8 cellular contexts compared by ENCODE assay signal in the genomic region with DNA sequence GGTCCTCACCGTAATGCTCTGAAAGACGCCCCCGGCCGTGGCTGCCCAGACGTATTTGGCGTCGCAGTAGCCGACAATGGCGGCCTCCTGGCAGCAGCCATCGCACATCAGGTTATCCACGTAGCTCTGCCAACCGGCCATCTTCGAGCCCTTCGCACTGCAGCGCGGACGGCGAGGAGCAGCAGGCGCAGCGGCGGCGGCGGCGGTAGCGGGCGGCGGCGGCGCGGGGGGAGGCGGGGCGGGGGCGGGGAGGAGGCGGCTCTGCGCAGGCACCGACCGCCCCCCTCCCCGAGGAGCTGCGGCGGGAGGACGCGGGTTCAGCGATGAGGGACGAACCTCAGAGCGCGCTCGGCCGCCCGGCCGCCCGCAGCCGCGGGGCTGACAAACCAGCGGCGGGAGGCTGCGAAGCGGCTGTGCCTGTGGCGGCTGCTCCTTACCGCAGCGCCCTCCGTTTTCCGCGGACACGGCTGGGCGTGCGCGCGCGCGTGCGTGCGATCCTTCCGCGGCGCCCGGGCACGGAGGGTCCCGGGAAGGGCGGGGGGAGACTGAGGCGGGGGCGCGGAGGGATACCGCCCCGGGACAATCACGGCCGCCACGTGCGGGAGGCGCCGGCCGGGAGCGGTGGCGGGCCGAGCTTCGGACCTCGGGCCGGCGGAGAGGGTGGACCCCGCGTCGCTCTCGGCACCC. TPM values are rescaled to one million over a fixed set of nuclear protein-coding genes. Genes with fewer than 3 reads are reported as not detected.
A peak's percentile ranks its signal among the peaks of the same experiment; 100 is the strongest.
DNase-seq lines count a peak whose midpoint lies in the region; ATAC-seq, FAIRE-seq and TF ChIP-seq lines count a peak whose summit lies in the region.

A gene with protein sequence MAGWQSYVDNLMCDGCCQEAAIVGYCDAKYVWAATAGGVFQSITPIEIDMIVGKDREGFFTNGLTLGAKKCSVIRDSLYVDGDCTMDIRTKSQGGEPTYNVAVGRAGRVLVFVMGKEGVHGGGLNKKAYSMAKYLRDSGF (minus strand): TSS at position 180 of the 687 bp plus-strand sequence. CDS start 39 bp downstream, at position 141.

- H3K27ac ChIP-seq in H1 (ENCODE audit: low read depth, low read length), result peak within 1 kb of the TSS; percentile 95

- peak within 1 kb of the TSS; percentile 91 to 99 (median 96) for H3K9ac ChIP-seq in H1 (replicated peaks in 1 of 4; ENCODE audit: extremely low read depth in 1 of 4, low read depth in 3 of 4, low read length in 3 of 4)

- peak within 1 kb of the TSS; percentile 86 for H2BK5ac ChIP-seq in H1 (ENCODE audit: low read depth, low read length)

- H3K4me2 ChIP-seq in H1 (ENCODE audit: insufficient read depth in 1 of 2, low read depth in 2 of 2, low read length in 2 of 2), result peak within 1 kb of the TSS; percentile 60 to 82

- H2BK20ac ChIP-seq in H1 (ENCODE audit: low read length), result no peak within 1 kb of the TSS

- peak within 1 kb of the TSS; percentile 68 for H3K27ac Mint-ChIP-seq in memory B cell

- CTCF ChIA-PET in H1 (lab: Charles Lee; ENCODE audit: partially characterized antibody), result interaction anchor here (0.8 to 9.2 kb wide), 7 partner anchors 13 to 252 kb away, joined by 3 to 75 read pairs (median 5); no protein-coding TSS in a partner anchor

- peaks cover 8 to 58% of the 10 kb centered on the region in 2 experiments; a peak in 3 of 4 replicates for H3K79me2 ChIP-seq in H1 (ENCODE audit: control insufficient read depth in 1 of 2, insufficient read depth in 2 of 2, low read length in 2 of 2)

- H2AK5ac ChIP-seq in H1 (ENCODE audit: low read depth, low read length), result no peak within 1 kb of the TSS

- no peak within 1 kb of the TSS; the same call in 1 of the 2 replicates for H2BK12ac ChIP-seq in H1 (ENCODE audit: low read depth, low read length)

- POLR2A ChIA-PET in H1 (lab: Charles Lee; ENCODE audit: partially characterized antibody), result interaction anchor here (0.7 to 6.1 kb wide), 33 partner anchors 8 to 438 kb away, joined by 3 to 30 read pairs (median 4); a partner anchor contains a TSS

- H3K79me1 ChIP-seq in H1 (ENCODE audit: low read depth, low read length), result no peaks in the 10 kb centered on the region; the same call in 1 of the 2 replicates

- H3K9me3 ChIP-seq in H1 (ENCODE audit: insufficient read depth in 2 of 2, low read depth in 1 of 2, low read length in 1 of 2), result no peaks in the 10 kb centered on the region

- peaks cover 10% of the 10 kb centered on the region for H3K4me1 Mint-ChIP-seq in memory B cell

- TF ChIP-seq RAD21 in H1 (IDR thresholded peaks at IDR 0.05 in 1 of 2, conservative IDR thresholded peaks at IDR 0.05 in 1 of 2; ENCODE audit: low read depth in 2 of 2, low read length in 2 of 2), result 0 out of 4 replicates have a peak, but pooled peaks of 1 of the 2 experiments have one; percentile 1

- TF ChIP-seq POLR2A in H1 (IDR thresholded peaks at IDR 0.05; ENCODE audit: control extremely low read depth in 1 of 2, low read depth in 2 of 2, low read length in 2 of 2), result peak; percentile 83 to 85; a peak in 2 of 3 replicates

- peak within 1 kb of the TSS; percentile 79 to 92 (median 88) for H3K4me3 ChIP-seq in H1 (ENCODE audit: extremely low read depth in 1 of 4, insufficient read depth in 2 of 4, low read depth in 3 of 4, low read length in 4 of 4)

- peak within 1 kb of the TSS; percentile 74 for H3K4ac ChIP-seq in H1 (replicated peaks; ENCODE audit: insufficient read length, low read depth, low read length)

- DNase-seq in 8988T (peak; percentile 56), NCI-H510A treated with DMSO at 0.1 percent for 48 hours (lab: John Stamatoyannopoulos, UW) (peak; percentile 66), H1 (ENCODE audit: low read depth in 1 of 2, low spot score in 2 of 2) (peak in 1 of 2 experiments; percentile 87), memory B cell (ENCODE audit: low spot score in 2 of 2) (peak; percentile 41 to 62)
- DNase-seq in activated CD8-positive, alpha-beta memory T cell treated with anti-CD3 and anti-CD28 coated beads for 48 hours (ENCODE audit: low read depth in 2 of 3, low spot score in 2 of 3), result peak in 2 of 3 experiments; percentile 7 to 16
- peak; percentile 13 to 39 (median 35) for DNase-seq in stimulated activated CD4-positive, alpha-beta T cell treated with anti-CD3 and anti-CD28 coated beads, TNF-alpha, amount 100 ng/mL, for 4 hours (ENCODE audit: low read depth in 3 of 3)

- H4K5ac ChIP-seq in H1 (ENCODE audit: insufficient read length, low read depth, low read length), result peak within 1 kb of the TSS; percentile 91

- FAIRE-seq in H1 (lab: Jason Lieb, UNC), result no peak

- H3K14ac ChIP-seq in H1 (ENCODE audit: insufficient read length), result no peak within 1 kb of the TSS

- TF ChIP-seq EP300 in H1 (IDR thresholded peaks at IDR 0.05; ENCODE audit: borderline replicate concordance in 1 of 2, low read depth in 2 of 2, low read length in 2 of 2), result no peak

- H3K18ac ChIP-seq in H1 (ENCODE audit: extremely low read depth, low read length), result peak within 1 kb of the TSS; percentile 95

- H3K56ac ChIP-seq in H1 (replicated peaks; ENCODE audit: insufficient read length, low read depth, low read length), result peak within 1 kb of the TSS; percentile 86

- TF ChIP-seq CTCF in H1 (IDR thresholded peaks at IDR 0.05; ENCODE audit: control extremely low read depth in 1 of 3, insufficient read depth in 1 of 3, low read depth in 1 of 3, low read length in 3 of 3), result no peak

- no peaks in the 10 kb centered on the region for H3K27me3 ChIP-seq in H1 (replicated peaks in 1 of 4; ENCODE audit: control insufficient read depth in 3 of 4, extremely low read depth in 1 of 4, insufficient read depth in 3 of 4, low read length in 3 of 4)

- 1% methylated on average over 25 of the region's 102 CpGs; no CpG with 5 or more reads in 1 of the 2 experiments for WGBS in H1 (ENCODE audit: extremely low coverage in 1 of 2, insufficient coverage in 1 of 2, insufficient read length in 1 of 2, insufficient replicate concordance in 2 of 2, low coverage in 1 of 2, low lambda C conversion rate in 2 of 2, missing lambda C conversion rate in 1 of 2), 2 experiments

- H2BK120ac ChIP-seq in H1 (replicated peaks; ENCODE audit: low read depth, low read length), result peak within 1 kb of the TSS; percentile 19

- peaks cover 2% of the 10 kb centered on the region for H3K9me3 Mint-ChIP-seq in memory B cell

- peaks cover 10% of the 10 kb centered on the region for H3K23me2 ChIP-seq in H1 (ENCODE audit: low read depth, low read length)

- H3K23ac ChIP-seq in H1 (ENCODE audit: insufficient read length), result no peak within 1 kb of the TSS

- peak within 1 kb of the TSS; percentile 71 for H4K91ac ChIP-seq in H1 (replicated peaks; ENCODE audit: insufficient read length, low read length)

- peak within 1 kb of the TSS; percentile 94 for H4K8ac ChIP-seq in H1 (ENCODE audit: extremely low read depth, insufficient read depth, low read length)

- H4K20me1 ChIP-seq in H1 (replicated peaks in 1 of 2; ENCODE audit: control insufficient read depth in 1 of 2, insufficient read depth in 2 of 2, low read length in 2 of 2), result peaks cover 2 to 9% of the 10 kb centered on the region in 2 experiments

- no peaks in the 10 kb centered on the region for H3K36me3 Mint-ChIP-seq in memory B cell

- H2AFZ ChIP-seq in H1 (ENCODE audit: low read length), result 0 out of 2 replicates have a peak within 1 kb of the TSS, but pooled peaks have one; percentile 43

- peaks cover 0 to 10% (median 3%) of the 10 kb centered on the region in 4 experiments; a peak in 4 of 7 replicates for H3K4me1 ChIP-seq in H1 (replicated peaks in 1 of 4; ENCODE audit: control insufficient read depth in 3 of 4, insufficient read depth in 4 of 4, low read length in 3 of 4)

- H3K4me3 Mint-ChIP-seq in memory B cell, result peak within 1 kb of the TSS; percentile 90

- H3K36me3 ChIP-seq in H1 (ENCODE audit: control insufficient read depth in 2 of 4, insufficient read depth in 4 of 4, low read length in 3 of 4), result peaks cover 5 to 25% (median 11%) of the 10 kb centered on the region in 4 experiments

- peaks cover 8% of the 10 kb centered on the region for H3K27me3 Mint-ChIP-seq in memory B cell

- ATAC-seq in GM18519 (IDR thresholded peaks at IDR 0.05; ENCODE audit: low FRiP score, unreplicated experiment) (peak; percentile 28), HG03095 (IDR thresholded peaks at IDR 0.05; ENCODE audit: unreplicated experiment) (peak; percentile 44), memory B cell (ENCODE audit: low read depth) (peak; percentile 67)

- no peak within 1 kb of the TSS for H2BK15ac ChIP-seq in H1 (ENCODE audit: low read length)

TF ChIP-seq in H1, 55 proteins besides CTCF, POLR2A, EP300 and RAD21 (continues in another document):
- TF ChIP-seq ASH2L (IDR thresholded peaks at IDR 0.05; ENCODE audit: low read length) (peak; percentile 94), TBP (IDR thresholded peaks at IDR 0.05; ENCODE audit: low read depth, low read length) (peak; percentile 76), PHF8 (conservative IDR thresholded peaks at IDR 0.05; ENCODE audit: low read depth, low read length) (0 out of 2 replicates have a peak, but pooled peaks have one; percentile 74), SP1 (IDR thresholded peaks at IDR 0.05; ENCODE audit: low read depth, low read length) (no peak), EGR1 (IDR thresholded peaks at IDR 0.05; ENCODE audit: borderline replicate concordance, low read depth, low read length) (no peak), SIN3A (conservative IDR thresholded peaks at IDR 0.05 in 1 of 2, IDR thresholded peaks at IDR 0.05 in 1 of 2; ENCODE audit: low read depth in 1 of 2, low read length in 2 of 2) (0 out of 4 replicates have a peak, but pooled peaks have one; percentile 1 to 2), YY1 (IDR thresholded peaks at IDR 0.05; ENCODE audit: low read depth, low read length) (peak; percentile 89), CREB1 (IDR thresholded peaks at IDR 0.05) (no peak), RBBP5 (IDR thresholded peaks at IDR 0.05; ENCODE audit: borderline replicate concordance, low read depth, low read length) (no peak)
- TF ChIP-seq, protein P1, sequence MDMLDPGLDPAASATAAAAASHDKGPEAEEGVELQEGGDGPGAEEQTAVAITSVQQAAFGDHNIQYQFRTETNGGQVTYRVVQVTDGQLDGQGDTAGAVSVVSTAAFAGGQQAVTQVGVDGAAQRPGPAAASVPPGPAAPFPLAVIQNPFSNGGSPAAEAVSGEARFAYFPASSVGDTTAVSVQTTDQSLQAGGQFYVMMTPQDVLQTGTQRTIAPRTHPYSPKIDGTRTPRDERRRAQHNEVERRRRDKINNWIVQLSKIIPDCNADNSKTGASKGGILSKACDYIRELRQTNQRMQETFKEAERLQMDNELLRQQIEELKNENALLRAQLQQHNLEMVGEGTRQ (IDR thresholded peaks at IDR 0.05; ENCODE audit: low read length), result peak; percentile 24; the same call in 1 of the 2 replicates

RNA-seq across cellular contexts. Expression of the gene that starts here (rescaled TPM):
- 175 and 178 TPM in 2 replicates for total RNA-seq in H1 (2021; fragmentation: NEBNext Ultra II Directional; extraction: Animal tissue kit (Norgen Biotek cat#: 25700))
- polyA plus RNA-seq in H1 (2011; rRNA removed), result 165 and 311 TPM in 2 replicates
- polyA plus RNA-seq in H1 (2011; cell fraction: cytosol; rRNA removed), result 241 TPM
- 72.0 TPM for polyA plus RNA-seq in H1 (2011; cell fraction: nucleus; rRNA removed)
- 121 to 190 TPM (median 156 TPM) in 4 replicates for polyA plus RNA-seq in H1 (2012, experiment 1 of 2)
- polyA plus RNA-seq in H1 (2012, experiment 2 of 2), result 77.8 TPM
- 93.5 TPM for polyA plus RNA-seq in H1 (2013, experiment 1 of 2)
- polyA plus RNA-seq in H1 (2013, experiment 2 of 2), result 87.9 TPM
- polyA minus RNA-seq in H1 (2011; rRNA and poly(A)+ RNA removed), result 152 and 194 TPM in 2 replicates
- 100 TPM for polyA minus RNA-seq in H1 (2011; cell fraction: cytosol; rRNA and poly(A)+ RNA removed)
- 223 TPM for polyA minus RNA-seq in H1 (2011; cell fraction: nucleus; rRNA and poly(A)+ RNA removed)
